In the genomic region with DNA sequence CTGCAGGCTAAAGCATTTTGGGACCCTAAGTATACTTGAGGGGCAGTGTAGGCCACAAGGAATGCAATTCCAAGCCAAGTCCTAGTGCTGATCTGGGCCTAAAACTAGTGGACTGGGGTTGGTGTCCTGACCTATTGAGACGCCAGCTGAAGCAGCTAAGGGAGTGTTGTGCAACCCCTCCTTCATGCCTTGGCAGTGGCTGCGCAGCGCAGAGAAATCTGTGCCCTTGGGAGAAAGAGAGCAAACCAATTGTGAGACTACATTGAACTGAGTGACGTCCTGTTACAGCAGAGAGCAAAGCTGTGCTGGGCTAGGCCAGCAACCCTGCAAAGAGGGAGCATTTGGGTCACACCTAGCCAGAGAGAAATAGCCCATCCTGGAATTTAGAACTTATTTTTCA, we compare ENCODE assay signal across 16 cellular contexts.
"Had no signal": no experiment of that assay in that cellular context is flagged by ENCODE, and none has a peak within 500 bp of the region (broad histone marks: within the 10 kb centered on the region; RNA-seq: fewer than 3 reads in every experiment).

No MANE protein-coding gene starts in this region.

- H3K27me3 ChIP-seq: breast epithelium, esophagus squamous epithelium, heart right ventricle, left lung, pancreas, suprapubic skin had no signal

- H3K27me3 Mint-ChIP-seq: activated CD8-positive, alpha-beta memory T cell treated with anti-CD3 and anti-CD28 coated beads, Interleukin-2, amount 10 ng/mL, durations not matched to agents 7 days and 5 days had no signal

- DNase-seq: activated CD4-positive, alpha-beta T cell treated with anti-CD3 and anti-CD28 coated beads, Interleukin-2, amount 50 U/mL, for 48 hours; activated CD4-positive, CD25-positive, alpha-beta regulatory T cell treated with anti-CD3 and anti-CD28 coated beads, Interleukin-2, amount 50 U/mL, for 72 hours; activated CD8-positive, alpha-beta memory T cell treated with anti-CD3 and anti-CD28 coated beads, Interleukin-2, amount 10 ng/mL, durations not matched to agents 7 days and 5 days; activated gamma-delta T cell treated with Interleukin-2 at 50 U/mL for 16 hours; activated T-cell treated with anti-CD3 and anti-CD28 coated beads, Interleukin-2, amount 50 U/mL, for 4 hours; esophagus squamous epithelium; foreskin melanocyte; heart right ventricle; mesenchymal stem cell; pancreas; stimulated activated naive CD4-positive, alpha-beta T cell; T-helper 2 cell had no signal

- H3K9me3 ChIP-seq: breast epithelium, pancreas, suprapubic skin had no signal

- H3K4me1 ChIP-seq: breast epithelium, esophagus squamous epithelium, heart right ventricle, left lung, pancreas, suprapubic skin had no signal

- H3K27ac ChIP-seq: breast epithelium, esophagus squamous epithelium, heart right ventricle, left lung, pancreas, suprapubic skin had no signal

- H3K36me3 Mint-ChIP-seq: activated CD8-positive, alpha-beta memory T cell treated with anti-CD3 and anti-CD28 coated beads, Interleukin-2, amount 10 ng/mL, durations not matched to agents 7 days and 5 days had no signal

- H3K4me1 Mint-ChIP-seq: activated CD8-positive, alpha-beta memory T cell treated with anti-CD3 and anti-CD28 coated beads, Interleukin-2, amount 10 ng/mL, durations not matched to agents 7 days and 5 days; neural crest cell had no signal

- H3K4me3 Mint-ChIP-seq: activated CD8-positive, alpha-beta memory T cell treated with anti-CD3 and anti-CD28 coated beads, Interleukin-2, amount 10 ng/mL, durations not matched to agents 7 days and 5 days; activated T-cell treated with anti-CD3 and anti-CD28 coated beads, Interleukin-2, amount 50 U/mL, for 4 hours; neural crest cell had no signal

- H3K27ac Mint-ChIP-seq: activated CD8-positive, alpha-beta memory T cell treated with anti-CD3 and anti-CD28 coated beads, Interleukin-2, amount 10 ng/mL, durations not matched to agents 7 days and 5 days had no signal

- ATAC-seq: activated CD8-positive, alpha-beta memory T cell treated with anti-CD3 and anti-CD28 coated beads, Interleukin-2, amount 10 ng/mL, durations not matched to agents 7 days and 5 days; activated T-cell treated with anti-CD3 and anti-CD28 coated beads, Interleukin-2, amount 50 U/mL, for 4 hours; left lung; pancreas had no signal
